35 cellular contexts compared by ENCODE assay signal in the genomic region with DNA sequence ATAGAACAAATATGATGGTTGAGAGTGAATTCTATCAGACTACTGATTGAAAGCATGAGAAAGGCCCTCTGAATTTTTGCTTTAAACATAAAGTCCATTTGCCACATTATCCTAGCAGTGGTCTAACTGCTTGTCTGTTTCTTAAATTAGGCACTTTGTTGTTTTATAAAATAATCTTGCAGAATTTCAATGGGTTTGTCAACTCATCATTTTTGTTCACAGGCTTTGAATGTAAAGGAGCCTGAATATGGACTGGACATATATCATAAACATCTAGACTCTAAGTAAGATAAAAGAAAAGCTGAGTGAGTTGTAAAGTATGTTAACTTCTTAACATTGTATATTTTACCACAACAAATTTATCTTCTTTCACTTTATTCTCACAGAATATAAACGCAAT.
DNase-seq lines count a peak whose midpoint lies in the region; ATAC-seq, FAIRE-seq and TF ChIP-seq lines count a peak whose summit lies in the region.
"Had no signal": no experiment of that assay in that cellular context is flagged by ENCODE, and none has a peak within 500 bp of the region (broad histone marks: within the 10 kb centered on the region; RNA-seq: fewer than 3 reads in every experiment).

No MANE protein-coding gene starts in this region.

- no peaks in the 10 kb centered on the region for H3K79me2 ChIP-seq in HepG2 (ENCODE audit: insufficient read depth, low read length)
- no peaks in the 10 kb centered on the region for H3K79me2 ChIP-seq in K562 (ENCODE audit: control insufficient read depth, insufficient read depth, low read length)
- H3K79me2 ChIP-seq in smooth muscle cell (ENCODE audit: low read depth), result no peaks in the 10 kb centered on the region

- H3K4ac ChIP-seq in IMR-90 (ENCODE audit: low read depth, low read length), result no peak overlapping the region

- no peak overlapping the region for H2AFZ ChIP-seq in HepG2 (ENCODE audit: low read length)
- H2AFZ ChIP-seq in IMR-90 (replicated peaks; ENCODE audit: low read length, poor library complexity), result no peak overlapping the region
- no peak overlapping the region for H2AFZ ChIP-seq in K562 (ENCODE audit: low read depth, low read length)
- peak overlapping the region; percentile 30 for H2AFZ ChIP-seq in smooth muscle cell (ENCODE audit: low read depth)

- H3K9ac ChIP-seq in HepG2 (ENCODE audit: insufficient read depth, low read depth, low read length) (no peak overlapping the region), IMR-90 (ENCODE audit: low read depth, low read length) (no peak overlapping the region), K562 (ENCODE audit: insufficient read depth in 1 of 2, low read depth in 2 of 2, low read length in 2 of 2) (no peak overlapping the region), smooth muscle cell (ENCODE audit: low read depth) (no peak overlapping the region)
- H3K9ac ChIP-seq: BLaER1; BLaER1 treated with 17β-estradiol and CSF1 and Interleukin-3, amounts not matched to agents 10 nM and 100 nM had no signal

- intact Hi-C loops in HepG2 (cut with micrococcal nuclease; ENCODE audit: unreplicated experiment), result no loop called here
- intact Hi-C loops in right lobe of liver (cut with DNase I), result no loop called here
- intact Hi-C loops in IMR-90 (cut with micrococcal nuclease), result no loop called here
- intact Hi-C loops in K562 (cut with micrococcal nuclease), result no loop called here
- intact Hi-C loops in right cardiac atrium (cut with DNase I), result no loop called here

- no peak overlapping the region for H2BK20ac ChIP-seq in IMR-90 (ENCODE audit: low read depth, low read length)

- dilution Hi-C loops in IMR-90 (cut with HindIII; ENCODE audit: low sequenced_read_pairs, unreplicated experiment), result no loop called here

- H4K91ac ChIP-seq in IMR-90 (ENCODE audit: insufficient read depth, low read depth, low read length), result no peak overlapping the region

- 4% methylated on average over 1 of the region's 1 CpG for WGBS in HepG2 (ENCODE audit: low lambda C conversion rate)
- 79% methylated on average over 1 of the region's 1 CpG for WGBS in right lobe of liver (ENCODE audit: insufficient coverage, low coverage, low lambda C conversion rate, missing lambda C conversion rate)
- WGBS in IMR-90 (ENCODE audit: extremely low coverage in 2 of 2, insufficient read length in 1 of 2), 2 experiments, result 100% methylated on average over 1 of the region's 1 CpG; no CpG with 5 or more reads in 1 of the 2 experiments
- whole genome bisulfite sequencing in K562 (ENCODE audit: insufficient coverage, low coverage, missing lambda C conversion rate), result 0% methylated on average over 1 of the region's 1 CpG
- WGBS in smooth muscle cell (ENCODE audit: low lambda C conversion rate), result 92% methylated on average over 1 of the region's 1 CpG
- WGBS in right cardiac atrium, result 83% methylated on average over 1 of the region's 1 CpG
- WGBS in upper lobe of left lung, 2 donors, result 78 to 79% methylated on average over 1 of the region's 1 CpG

- H3K23ac ChIP-seq in IMR-90 (ENCODE audit: low read depth, low read length), result no peak overlapping the region

- TF ChIP-seq RAD21 in HepG2 (CRISPR knock-in tag; IDR thresholded peaks at IDR 0.05) (no peak), IMR-90 (IDR thresholded peaks at IDR 0.05; ENCODE audit: low read length) (no peak), K562 (CRISPR knock-in tag; conservative IDR thresholded peaks at IDR 0.05 in 1 of 2, IDR thresholded peaks at IDR 0.05 in 1 of 2) (no peak)

- H3K4me2 ChIP-seq in HepG2 (ENCODE audit: low read depth, low read length) (no peak overlapping the region), IMR-90 (ENCODE audit: low read depth, low read length) (no peak overlapping the region), K562 (ENCODE audit: insufficient read depth, low read length) (no peak overlapping the region), smooth muscle cell (no peak overlapping the region)
- H3K4me2 ChIP-seq: A549; BLaER1; BLaER1 treated with 17β-estradiol and CSF1 and Interleukin-3, amounts not matched to agents 10 nM and 100 nM had no signal

- TF ChIP-seq POLR2A in HepG2 (IDR thresholded peaks at IDR 0.05; ENCODE audit: insufficient read depth in 1 of 2, low read depth in 2 of 2, low read length in 2 of 2) (no peak), right lobe of liver (IDR thresholded peaks at IDR 0.05) (no peak), IMR-90 (IDR thresholded peaks at IDR 0.05; ENCODE audit: low read depth, low read length) (no peak), K562 (conservative IDR thresholded peaks at IDR 0.05) (no peak), upper lobe of left lung (IDR thresholded peaks at IDR 0.05) (no peak)

- no peaks in the 10 kb centered on the region for H3K27me3 ChIP-seq in HepG2 (ENCODE audit: control insufficient read depth in 1 of 2, insufficient read depth in 2 of 2, low read length in 2 of 2)
- no peaks in the 10 kb centered on the region for H3K27me3 ChIP-seq in right lobe of liver
- H3K27me3 ChIP-seq in IMR-90 (ENCODE audit: control insufficient read depth, insufficient read depth, low read length), result no peaks in the 10 kb centered on the region
- no peaks in the 10 kb centered on the region for H3K27me3 ChIP-seq in K562 (ENCODE audit: control insufficient read depth in 2 of 2, insufficient read depth in 2 of 2, low read length in 2 of 2)
- no peaks in the 10 kb centered on the region for H3K27me3 ChIP-seq in smooth muscle cell (ENCODE audit: low read depth)
- no peaks in the 10 kb centered on the region for H3K27me3 ChIP-seq in right cardiac atrium (ENCODE audit: control insufficient read depth, insufficient read depth)
- no peaks in the 10 kb centered on the region for H3K27me3 ChIP-seq in upper lobe of left lung
- H3K27me3 ChIP-seq: BE2C; BLaER1; BLaER1 treated with 17β-estradiol and CSF1 and Interleukin-3, amounts not matched to agents 10 nM and 100 nM had no signal

- no peak overlapping the region for H4K5ac ChIP-seq in IMR-90 (ENCODE audit: low read depth, low read length)

- H2AK5ac ChIP-seq in IMR-90 (ENCODE audit: low read depth, low read length), result no peak overlapping the region

- no peak for TF ChIP-seq CTCF in HepG2 (CRISPR knock-in tag; IDR thresholded peaks at IDR 0.05)
- no peak for TF ChIP-seq CTCF in right lobe of liver (IDR thresholded peaks at IDR 0.05)
- TF ChIP-seq CTCF in IMR-90 (conservative IDR thresholded peaks at IDR 0.05; ENCODE audit: low read depth, low read length), result no peak
- TF ChIP-seq CTCF in K562 (IDR thresholded peaks at IDR 0.05 in 2 of 3, conservative IDR thresholded peaks at IDR 0.05 in 1 of 3; ENCODE audit: insufficient read depth in 2 of 3, low read depth in 1 of 3, low read length in 3 of 3), result no peak
- TF ChIP-seq CTCF in smooth muscle cell (IDR thresholded peaks at IDR 0.05; ENCODE audit: borderline replicate concordance, insufficient read depth, poor library complexity, severe bottlenecking), result no peak
- no peak for TF ChIP-seq CTCF in upper lobe of left lung (IDR thresholded peaks at IDR 0.05)

- no peak overlapping the region for H4K8ac ChIP-seq in IMR-90 (ENCODE audit: low read depth in 2 of 2, low read length in 2 of 2)

- H3K79me1 ChIP-seq in IMR-90 (ENCODE audit: low read depth in 1 of 2, low read length in 2 of 2), result no peaks in the 10 kb centered on the region

- H3K18ac ChIP-seq in IMR-90 (ENCODE audit: low read depth, low read length), result no peak overlapping the region

- no peak overlapping the region for H3K14ac ChIP-seq in IMR-90 (replicated peaks; ENCODE audit: low read depth, low read length)

- no peak overlapping the region for H3K56ac ChIP-seq in IMR-90 (ENCODE audit: extremely low read depth, insufficient read depth, low read length)

- TF ChIP-seq EP300 in HepG2 (IDR thresholded peaks at IDR 0.05; ENCODE audit: low read depth in 2 of 2, low read length in 2 of 2), result no peak
- no peak for TF ChIP-seq EP300 in HepG2 (CRISPR knock-in tag; IDR thresholded peaks at IDR 0.05; ENCODE audit: borderline replicate concordance)
- TF ChIP-seq EP300 in K562 (IDR thresholded peaks at IDR 0.05; ENCODE audit: low read length), result no peak
- no peak for TF ChIP-seq EP300 in upper lobe of left lung (IDR thresholded peaks at IDR 0.05)

- H2AK9ac ChIP-seq in IMR-90 (replicated peaks; ENCODE audit: low read depth, low read length, poor library complexity), result no peak overlapping the region

- DNase-seq in HepG2 (ENCODE audit: low spot score) (no peak), right lobe of liver (no peak), IMR-90 (no peak), K562 (ENCODE audit: extremely low read depth in 1 of 4, low spot score in 3 of 4) (no peak), smooth muscle cell (lab: John Stamatoyannopoulos, UW; ENCODE audit: unreplicated experiment) (no peak), right cardiac atrium (no peak), upper lobe of left lung (no peak)
- DNase-seq: 8988T; ACHN; AML-193; BE2C; C1 segment of cervical spinal cord; Caco-2; Calu3; CD4-positive, alpha-beta memory T cell; CD4-positive, alpha-beta T cell; CD4-positive, CD25-positive, alpha-beta regulatory T cell; CD8-positive, alpha-beta memory T cell; CD8-positive, alpha-beta T cell; COR-L47; DMS 273 treated with DMSO at 0.1 percent for 48 hours; DMS153; DMS53; DMS79; DMS79 treated with DMSO at 0.1 percent for 48 hours; DND-41; EL had no signal

- no peak overlapping the region for H3K27ac ChIP-seq in HepG2 (ENCODE audit: extremely low read length, insufficient read depth, low read length)
- no peak overlapping the region for H3K27ac ChIP-seq in right lobe of liver
- H3K27ac ChIP-seq in IMR-90 (ENCODE audit: insufficient read depth, low read length), result no peak overlapping the region
- H3K27ac ChIP-seq in K562 (ENCODE audit: extremely low read depth, low read depth, low read length), result no peak overlapping the region
- no peak overlapping the region for H3K27ac ChIP-seq in smooth muscle cell (ENCODE audit: low read depth)
- H3K27ac ChIP-seq in right cardiac atrium (ENCODE audit: low read length), result no peak overlapping the region
- no peak overlapping the region for H3K27ac ChIP-seq in upper lobe of left lung
- H3K27ac ChIP-seq: 22Rv1; A549; BLaER1; BLaER1 treated with 17β-estradiol and CSF1 and Interleukin-3, amounts not matched to agents 10 nM and 100 nM; C4-2B had no signal

- H3F3A ChIP-seq in smooth muscle cell (ENCODE audit: low read depth), result no peaks in the 10 kb centered on the region

- no peak for ATAC-seq in HepG2
- ATAC-seq in right lobe of liver, result no peak
- no peak for ATAC-seq in IMR-90 (ENCODE audit: low read depth)
- ATAC-seq in K562, result no peak
- ATAC-seq in HG02588 (IDR thresholded peaks at IDR 0.05; ENCODE audit: unreplicated experiment), result no peak
- ATAC-seq in right cardiac atrium, result no peak
- no peak for ATAC-seq in upper lobe of left lung (ENCODE audit: low FRiP score in 2 of 2)
- ATAC-seq: A549; CD8-positive, alpha-beta T cell had no signal

- no peak overlapping the region for H3K4me3 ChIP-seq in HepG2 (replicated peaks in 1 of 3; ENCODE audit: insufficient read depth in 1 of 3, low read depth in 2 of 3, low read length in 3 of 3)
- H3K4me3 ChIP-seq in right lobe of liver, result no peak overlapping the region
- no peak overlapping the region for H3K4me3 ChIP-seq in IMR-90 (ENCODE audit: insufficient read depth, low read depth, low read length)
- no peak overlapping the region for H3K4me3 ChIP-seq in K562
- H3K4me3 ChIP-seq in smooth muscle cell, result no peak overlapping the region
- no peak overlapping the region for H3K4me3 ChIP-seq in right cardiac atrium (ENCODE audit: low read length)
- H3K4me3 ChIP-seq in upper lobe of left lung, result no peak overlapping the region
- H3K4me3 ChIP-seq: A549; BLaER1; BLaER1 treated with 17β-estradiol and CSF1 and Interleukin-3, amounts not matched to agents 10 nM and 100 nM had no signal

- FAIRE-seq in HepG2 (lab: Jason Lieb, UNC), result no peak
- no peak for FAIRE-seq in K562 (lab: Jason Lieb, UNC)
- FAIRE-seq: A204.1, A549, D721Med had no signal

- CTCF ChIA-PET in HepG2 (lab: Yijun Ruan, JAX; ENCODE audit: low intra/inter-chr PET ratio, low total read pairs), result no interaction called here
- CTCF ChIA-PET in IMR-90 (lab: Yijun Ruan, JAX), result no interaction called here
- CTCF ChIA-PET in K562 (lab: Yijun Ruan, JAX; ENCODE audit: low intra/inter-chr PET ratio), result no interaction called here

- H4K20me1 ChIP-seq in HepG2 (ENCODE audit: insufficient read depth, low read length) (no peaks in the 10 kb centered on the region), IMR-90 (ENCODE audit: insufficient read depth, low read length) (no peaks in the 10 kb centered on the region), K562 (replicated peaks; ENCODE audit: control insufficient read depth, insufficient read depth, low read length) (no peaks in the 10 kb centered on the region), smooth muscle cell (ENCODE audit: low read depth) (no peaks in the 10 kb centered on the region)
- H4K20me1 ChIP-seq: BLaER1; BLaER1 treated with 17β-estradiol and CSF1 and Interleukin-3, amounts not matched to agents 10 nM and 100 nM had no signal

- BruUV-seq in HepG2 (replicated peaks; lab: Mats Ljungman, UMichigan) (no TSS peak), IMR-90 (replicated peaks; lab: Mats Ljungman, UMichigan) (no TSS peak), K562 (replicated peaks; lab: Mats Ljungman, UMichigan) (no TSS peak)

- H3K36me3 ChIP-seq in HepG2 (replicated peaks in 1 of 2; ENCODE audit: control insufficient read depth in 1 of 2, insufficient read depth in 2 of 2, low read length in 2 of 2) (no peaks in the 10 kb centered on the region), right lobe of liver (no peaks in the 10 kb centered on the region), IMR-90 (ENCODE audit: control insufficient read depth, insufficient read depth, low read length) (no peaks in the 10 kb centered on the region), K562 (ENCODE audit: control insufficient read depth, insufficient read depth, low read length) (no peaks in the 10 kb centered on the region), smooth muscle cell (ENCODE audit: low read depth) (no peaks in the 10 kb centered on the region), upper lobe of left lung (no peaks in the 10 kb centered on the region)
- H3K36me3 ChIP-seq: BE2C; BLaER1; BLaER1 treated with 17β-estradiol and CSF1 and Interleukin-3, amounts not matched to agents 10 nM and 100 nM had no signal

- in situ Hi-C loops in HepG2 (cut with HindIII; ENCODE audit: extremely low pct_ligation_motif_present, low pct_unique_long_range_greater_than_20kb) (no loop called here), IMR-90 (cut with MboI; ENCODE audit: low sequenced_read_pairs) (no loop called here), K562 (cut with MboI) (no loop called here)

- H3K9me3 ChIP-seq in HepG2 (ENCODE audit: low read length), result peaks cover 63% of the 10 kb centered on the region
- H3K9me3 ChIP-seq in right lobe of liver, result no peaks in the 10 kb centered on the region
- no peaks in the 10 kb centered on the region for H3K9me3 ChIP-seq in IMR-90 (ENCODE audit: control insufficient read depth, insufficient read depth, low read length)
- H3K9me3 ChIP-seq in K562 (replicated peaks; ENCODE audit: control insufficient read depth, insufficient read depth, low read depth, low read length), result no peaks in the 10 kb centered on the region
- no peaks in the 10 kb centered on the region for H3K9me3 ChIP-seq in smooth muscle cell (replicated peaks; ENCODE audit: low read depth)
- no peaks in the 10 kb centered on the region for H3K9me3 ChIP-seq in right cardiac atrium (ENCODE audit: control insufficient read depth, low read length)
- no peaks in the 10 kb centered on the region for H3K9me3 ChIP-seq in upper lobe of left lung
- H3K9me3 ChIP-seq: BE2C, BLaER1, Caco-2 had no signal

- H3K9me1 ChIP-seq in IMR-90 (ENCODE audit: insufficient read depth, low read length), result no peaks in the 10 kb centered on the region
- no peaks in the 10 kb centered on the region for H3K9me1 ChIP-seq in K562 (ENCODE audit: control insufficient read depth, insufficient read depth, low read length)

- no peak overlapping the region for H2BK120ac ChIP-seq in IMR-90 (ENCODE audit: low read depth, low read length)

- H3K4me1 ChIP-seq in HepG2 (ENCODE audit: insufficient read depth, low read length) (no peaks in the 10 kb centered on the region), right lobe of liver (no peaks in the 10 kb centered on the region), IMR-90 (ENCODE audit: control insufficient read depth, insufficient read depth, low read length) (no peaks in the 10 kb centered on the region), K562 (replicated peaks in 1 of 2; ENCODE audit: control insufficient read depth in 2 of 2, insufficient read depth in 2 of 2, low read length in 2 of 2) (no peaks in the 10 kb centered on the region; a peak in 1 of 5 replicates), smooth muscle cell (ENCODE audit: low read depth) (no peaks in the 10 kb centered on the region), right cardiac atrium (ENCODE audit: control insufficient read depth, insufficient read depth, low read length) (no peaks in the 10 kb centered on the region), upper lobe of left lung (no peaks in the 10 kb centered on the region)
- H3K4me1 ChIP-seq: A549; BE2C; BLaER1; BLaER1 treated with 17β-estradiol and CSF1 and Interleukin-3, amounts not matched to agents 10 nM and 100 nM; Caco-2 had no signal

- POLR2A ChIA-PET in HepG2 (lab: Yijun Ruan, JAX) (no interaction called here), IMR-90 (lab: Charles Lee; ENCODE audit: unreplicated experiment) (no interaction called here), K562 (lab: Yijun Ruan, JAX) (no interaction called here)

- H2BK5ac ChIP-seq in IMR-90 (ENCODE audit: low read depth, low read length, poor library complexity, severe bottlenecking), result no peak overlapping the region

- no peak overlapping the region for H2BK15ac ChIP-seq in IMR-90 (ENCODE audit: low read depth, low read length)
